7 cellular contexts compared by ENCODE assay signal in genomic region chr3:74905478-74905877, GRCh38.
"Had no signal": no experiment of that assay in that cellular context is flagged by ENCODE, and none has a peak within 500 bp of the region (broad histone marks: within the 10 kb centered on the region; RNA-seq: fewer than 3 reads in every experiment).

No MANE protein-coding gene starts in this region.

- FAIRE-seq: HTR-8/SVneo, K562 had no signal

- H3K4me2 ChIP-seq: KMS-11 had no signal

- ATAC-seq: K562 had no signal

- DNase-seq: IMR-90, KBM-7, KG1 had no signal

- H3K27ac ChIP-seq: HL-60, KMS-11 had no signal

- H3K4me3 ChIP-seq: K562 had no signal

- H3K9ac ChIP-seq: KMS-11 had no signal
